In the genomic region with DNA sequence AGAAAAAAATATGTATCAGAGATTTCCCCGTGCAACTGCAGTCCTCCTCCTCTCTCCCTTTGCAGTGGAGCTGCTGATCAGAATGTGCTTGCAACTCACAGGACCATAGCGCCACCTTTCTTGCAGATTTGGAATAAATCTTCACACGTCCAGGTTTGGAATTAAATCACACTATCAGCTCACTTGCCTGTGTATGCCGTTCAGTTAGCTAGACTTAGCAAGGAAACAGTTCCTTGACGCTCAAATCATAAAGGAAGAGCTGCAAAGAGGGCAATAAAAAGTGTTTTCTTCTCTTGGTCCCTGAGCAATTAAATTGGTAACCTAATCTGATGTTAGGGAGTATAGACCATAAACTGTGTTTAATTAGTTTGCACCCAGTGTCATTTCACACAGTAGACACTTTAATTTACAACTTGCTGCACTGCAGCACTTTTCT, we compare ENCODE assay signal across 8 cellular contexts.
A peak's percentile ranks its signal among the peaks of the same experiment; 100 is the strongest.
DNase-seq lines count a peak whose midpoint lies in the region; ATAC-seq and TF ChIP-seq lines count a peak whose summit lies in the region.

No MANE protein-coding gene starts in this region.

- H3K4me3 ChIP-seq in gastroesophageal sphincter: no peak overlapping the region

- H3K36me3 ChIP-seq in gastroesophageal sphincter: peaks cover 0 to 6% of the 10 kb centered on the region in 2 donors

- peak; percentile 49 for DNase-seq in activated naive CD4-positive, alpha-beta T cell treated with anti-CD3 and anti-CD28 coated beads for 36 hours
- DNase-seq in activated naive CD4-positive, alpha-beta T cell (lab: John Stamatoyannopoulos, UW): no peak
- DNase-seq in NCI-H2107 treated with DMSO at 0.1 percent for 48 hours (lab: John Stamatoyannopoulos, UW; ENCODE audit: unreplicated experiment) (peak; percentile 93), nucleus accumbens (lab: John Stamatoyannopoulos, UW) (peak in 44 of 56 donors; percentile 1 to 82 (median 48))

- no peak for TF ChIP-seq EP300 in gastroesophageal sphincter (IDR thresholded peaks at IDR 0.05)

- no peaks in the 10 kb centered on the region for H3K36me3 Mint-ChIP-seq in activated naive CD4-positive, alpha-beta T cell treated with anti-CD3 and anti-CD28 coated beads for 36 hours (ENCODE audit: low read depth)

- H3K9me3 ChIP-seq in gastroesophageal sphincter: no peaks in the 10 kb centered on the region

- H3K27ac ChIP-seq in VCaP: no peak overlapping the region
- H3K27ac ChIP-seq in gastroesophageal sphincter: no peak overlapping the region

- TF ChIP-seq CTCF in VCaP (conservative IDR thresholded peaks at IDR 0.05) (peak; percentile 87), gastroesophageal sphincter (IDR thresholded peaks at IDR 0.05) (peak; percentile 38 to 74 (median 62))

- 2 to 3% methylated on average over 5 of the region's 5 CpGs for WGBS in gastroesophageal sphincter (ENCODE audit: low coverage in 1 of 2), 2 donors

- ATAC-seq in HG02798 (IDR thresholded peaks at IDR 0.05; ENCODE audit: poor library complexity, unreplicated experiment) (peak; percentile 73), gastroesophageal sphincter (peak; percentile 57), HG03196 (IDR thresholded peaks at IDR 0.05; ENCODE audit: unreplicated experiment) (no peak)

- intact Hi-C loops in activated naive CD4-positive, alpha-beta T cell treated with anti-CD3 and anti-CD28 coated beads for 36 hours (cut with micrococcal nuclease): loop anchor here (1.0 to 5.0 kb wide), 2 partner anchors 230 to 798 kb away; no protein-coding TSS in a partner anchor

- CTCF ChIA-PET in activated naive CD4-positive, alpha-beta T cell treated with anti-CD3 and anti-CD28 coated beads for 36 hours (lab: Charles Lee): interaction anchor here (0.7 to 1.1 kb wide), 4 partner anchors 9 to 798 kb away, joined by 3 to 4 read pairs (median 4); no protein-coding TSS in a partner anchor

- H3K27me3 ChIP-seq in gastroesophageal sphincter: no peaks in the 10 kb centered on the region

- TF ChIP-seq POLR2A in gastroesophageal sphincter (IDR thresholded peaks at IDR 0.05): no peak

- H3K4me3 Mint-ChIP-seq in activated naive CD4-positive, alpha-beta T cell treated with anti-CD3 and anti-CD28 coated beads for 36 hours: no peak overlapping the region

- H3K27me3 Mint-ChIP-seq in activated naive CD4-positive, alpha-beta T cell treated with anti-CD3 and anti-CD28 coated beads for 36 hours (ENCODE audit: low read depth): peaks cover 8% of the 10 kb centered on the region

- H3K4me1 ChIP-seq in gastroesophageal sphincter: no peaks in the 10 kb centered on the region

- H3K9me3 Mint-ChIP-seq in activated naive CD4-positive, alpha-beta T cell treated with anti-CD3 and anti-CD28 coated beads for 36 hours: no peaks in the 10 kb centered on the region

- H3K4me1 Mint-ChIP-seq in activated naive CD4-positive, alpha-beta T cell treated with anti-CD3 and anti-CD28 coated beads for 36 hours (ENCODE audit: low read depth): no peaks in the 10 kb centered on the region

- H3K27ac Mint-ChIP-seq in activated naive CD4-positive, alpha-beta T cell treated with anti-CD3 and anti-CD28 coated beads for 36 hours: no peak overlapping the region

Comparison
In these comparisons a context has a peak if more than half of its experiments do, and no peak if none do; other contexts are left out.
1. DNase-seq: peak in activated naive CD4-positive, alpha-beta T cell treated with anti-CD3 and anti-CD28 coated beads for 36 hours (single experiment), NCI-H2107 treated with DMSO at 0.1 percent for 48 hours (single experiment) and nucleus accumbens (44 of 56); none in activated naive CD4-positive, alpha-beta T cell (0 of 4).